9 cellular contexts compared by ENCODE assay signal in genomic region chr12:104699489-104700194, GRCh38.
DNase-seq lines count a peak whose midpoint lies in the region; ATAC-seq, FAIRE-seq and TF ChIP-seq lines count a peak whose summit lies in the region.
"Had no signal": no experiment of that assay in that cellular context is flagged by ENCODE, and none has a peak within 500 bp of the region (broad histone marks: within the 10 kb centered on the region; RNA-seq: fewer than 3 reads in every experiment).

No MANE protein-coding gene starts in this region.

- no peak for TF ChIP-seq CTCF in CD4-positive, alpha-beta T cell (IDR thresholded peaks at IDR 0.05)
- no peak for TF ChIP-seq CTCF in ascending aorta (IDR thresholded peaks at IDR 0.05)
- TF ChIP-seq CTCF in smooth muscle cell (IDR thresholded peaks at IDR 0.05; ENCODE audit: borderline replicate concordance, insufficient read depth, poor library complexity, severe bottlenecking): no peak

- DNase-seq in CD4-positive, alpha-beta T cell: no peak
- no peak for DNase-seq in ascending aorta (ENCODE audit: low spot score in 2 of 2)
- DNase-seq in HTR-8/SVneo (ENCODE audit: insufficient read length, low spot score): no peak
- DNase-seq in midbrain (lab: John Stamatoyannopoulos, UW): no peak
- no peak for DNase-seq in smooth muscle cell (lab: John Stamatoyannopoulos, UW; ENCODE audit: unreplicated experiment)
- DNase-seq in occipital lobe (lab: John Stamatoyannopoulos, UW): no peak
- DNase-seq: SIG-M5 had no signal

- no peaks in the 10 kb centered on the region for H3K9me3 ChIP-seq in CD4-positive, alpha-beta T cell (ENCODE audit: control insufficient read depth, low read length)
- H3K9me3 ChIP-seq in ascending aorta: no peaks in the 10 kb centered on the region
- no peaks in the 10 kb centered on the region for H3K9me3 ChIP-seq in smooth muscle cell (replicated peaks; ENCODE audit: low read depth)

- H3K4me3 Mint-ChIP-seq in CD4-positive, alpha-beta T cell: no peak overlapping the region

- no peak overlapping the region for H3K4me3 ChIP-seq in ascending aorta
- no peak overlapping the region for H3K4me3 ChIP-seq in smooth muscle cell

- no peaks in the 10 kb centered on the region for H3K27me3 Mint-ChIP-seq in CD4-positive, alpha-beta T cell

- H2AFZ ChIP-seq in smooth muscle cell (ENCODE audit: low read depth): no peak overlapping the region

- no peak overlapping the region for H3K27ac ChIP-seq in CD4-positive, alpha-beta T cell (ENCODE audit: low read depth, low read length)
- H3K27ac ChIP-seq in ascending aorta: peak overlapping the region; percentile 17 to 56
- H3K27ac ChIP-seq in smooth muscle cell (ENCODE audit: low read depth): no peak overlapping the region

- H3K4me2 ChIP-seq in smooth muscle cell: no peak overlapping the region

- H3K4me1 ChIP-seq in ascending aorta: peaks cover 3 to 31% of the 10 kb centered on the region in 2 donors
- no peaks in the 10 kb centered on the region for H3K4me1 ChIP-seq in smooth muscle cell (ENCODE audit: low read depth)

- no peaks in the 10 kb centered on the region for H3K36me3 Mint-ChIP-seq in CD4-positive, alpha-beta T cell (ENCODE audit: low read depth)

- no peak overlapping the region for H3K9ac ChIP-seq in smooth muscle cell (ENCODE audit: low read depth)

- H3K36me3 ChIP-seq in ascending aorta (no peaks in the 10 kb centered on the region), smooth muscle cell (ENCODE audit: low read depth) (no peaks in the 10 kb centered on the region)

- H4K20me1 ChIP-seq in smooth muscle cell (ENCODE audit: low read depth): peaks cover 6% of the 10 kb centered on the region

- CTCF ChIA-PET in CD4-positive, alpha-beta T cell (lab: Charles Lee): no interaction called here

- H3K9me3 Mint-ChIP-seq in CD4-positive, alpha-beta T cell: no peaks in the 10 kb centered on the region

- POLR2A ChIA-PET in CD4-positive, alpha-beta T cell (lab: Charles Lee): interaction anchor here (1.1 kb wide), 1 partner anchor 232 kb away, joined by 3 read pairs; no protein-coding TSS in a partner anchor

- intact Hi-C loops in CD4-positive, alpha-beta T cell (cut with DNase I, micrococcal nuclease): no loop called here
- intact Hi-C loops in ascending aorta (cut with DNase I): loop anchor here (5.0 to 10.0 kb wide), 2 partner anchors 242 to 845 kb away; partner anchors contain the start of gene CHST11

- FAIRE-seq in HTR-8/SVneo (lab: Jason Lieb, UNC): no peak

- 92% methylated on average over 5 of the region's 5 CpGs for WGBS in smooth muscle cell (ENCODE audit: low lambda C conversion rate)

- H3K27ac Mint-ChIP-seq in CD4-positive, alpha-beta T cell: peak overlapping the region; percentile 29

- peaks cover 51% of the 10 kb centered on the region for H3K4me1 Mint-ChIP-seq in CD4-positive, alpha-beta T cell (ENCODE audit: low read depth)

- no peaks in the 10 kb centered on the region for H3K79me2 ChIP-seq in smooth muscle cell (ENCODE audit: low read depth)

- H3K27me3 ChIP-seq in CD4-positive, alpha-beta T cell (ENCODE audit: control insufficient read depth, insufficient read depth, low read length): no peaks in the 10 kb centered on the region
- no peaks in the 10 kb centered on the region for H3K27me3 ChIP-seq in ascending aorta
- H3K27me3 ChIP-seq in smooth muscle cell (ENCODE audit: low read depth): no peaks in the 10 kb centered on the region

- no peak for ATAC-seq in CD4-positive, alpha-beta T cell (ENCODE audit: poor library complexity)
- ATAC-seq in GM19023 (IDR thresholded peaks at IDR 0.05; ENCODE audit: unreplicated experiment): peak; percentile 54
- peak; percentile 33 for ATAC-seq in HG03039 (IDR thresholded peaks at IDR 0.05; ENCODE audit: unreplicated experiment)

- H3F3A ChIP-seq in smooth muscle cell (ENCODE audit: low read depth): no peaks in the 10 kb centered on the region

Comparison
In these comparisons a context has a peak if more than half of its experiments do, and no peak if none do; other contexts are left out.
1. H3K27ac ChIP-seq: peak in ascending aorta (2 of 2); none in CD4-positive, alpha-beta T cell (single experiment) and smooth muscle cell (single experiment).